In the genomic region with DNA sequence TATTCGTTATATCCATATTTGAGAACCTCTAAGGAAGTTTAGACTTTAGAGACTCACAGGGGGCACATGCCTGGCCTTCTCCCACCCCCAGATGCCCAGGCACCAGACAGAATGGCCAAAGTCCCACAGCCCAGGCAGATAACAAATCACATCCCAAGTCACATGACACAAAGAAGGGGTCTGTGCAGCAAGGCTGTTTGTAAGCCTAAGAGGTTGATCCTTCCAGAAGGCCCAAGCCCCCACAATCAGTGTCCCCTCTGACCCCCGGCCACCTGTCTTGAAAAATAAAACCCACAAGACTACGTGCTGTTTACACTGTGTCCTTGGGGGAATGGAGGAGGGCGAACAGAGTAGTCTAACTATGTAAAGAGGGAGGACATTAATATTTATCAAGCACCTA, we compare ENCODE assay signal across 11 cellular contexts. TPM values are rescaled to one million over a fixed set of nuclear protein-coding genes. Genes with fewer than 3 reads are reported as not detected.
DNase-seq lines count a peak whose midpoint lies in the region; ATAC-seq and TF ChIP-seq lines count a peak whose summit lies in the region.
"Had no signal": no experiment of that assay in that cellular context is flagged by ENCODE, and none has a peak within 500 bp of the region (broad histone marks: within the 10 kb centered on the region; RNA-seq: fewer than 3 reads in every experiment).

No MANE protein-coding gene starts in this region.

- H3K9me3 ChIP-seq in heart right ventricle, result no peaks in the 10 kb centered on the region
- H3K9me3 ChIP-seq in body of pancreas, result no peaks in the 10 kb centered on the region
- no peaks in the 10 kb centered on the region for H3K9me3 ChIP-seq in muscle layer of duodenum (ENCODE audit: control insufficient read depth in 1 of 2, low read length in 2 of 2)
- H3K9me3 ChIP-seq: mucosa of descending colon had no signal

- intact Hi-C loops in heart right ventricle (cut with DNase I) (loop anchor here in 1 of 10 donors (2.0 kb wide), 1 partner anchor 53 kb away; no protein-coding TSS in a partner anchor), left ventricle myocardium superior (cut with micrococcal nuclease) (no loop called here), body of pancreas (cut with DNase I) (no loop called here)

- peaks cover 7% of the 10 kb centered on the region for H3K36me3 Mint-ChIP-seq in type B pancreatic cell

- peak overlapping the region; percentile 94 for H3K4me3 Mint-ChIP-seq in type B pancreatic cell

- no peaks in the 10 kb centered on the region for H3K27me3 ChIP-seq in heart right ventricle
- no peaks in the 10 kb centered on the region for H3K27me3 ChIP-seq in body of pancreas
- H3K27me3 ChIP-seq in muscle layer of duodenum (ENCODE audit: low read depth, low read length), result no peaks in the 10 kb centered on the region

- peak overlapping the region in 9 of 10 donors; percentile 9 to 100 (median 97) for H3K27ac ChIP-seq in heart right ventricle
- peak overlapping the region in 3 of 4 donors; percentile 29 to 100 (median 46) for H3K27ac ChIP-seq in body of pancreas
- peak overlapping the region; percentile 49 for H3K27ac ChIP-seq in muscle layer of duodenum (ENCODE audit: low read length)

- H3K27me3 Mint-ChIP-seq in type B pancreatic cell, result no peaks in the 10 kb centered on the region

- no peak for DNase-seq in heart right ventricle
- no peak for DNase-seq in left ventricle myocardium superior
- DNase-seq in body of pancreas, result no peak
- DNase-seq in type B pancreatic cell (ENCODE audit: extremely low spot score, unreplicated experiment), result no peak
- no peak for DNase-seq in GM20000 (ENCODE audit: low spot score)
- DNase-seq in middle frontal gyrus (ENCODE audit: extremely low spot score, low spot score), result no peak
- DNase-seq in NCI-H1048 (lab: John Stamatoyannopoulos, UW), result no peak
- DNase-seq: central memory CD4-positive, alpha-beta T cell; NK-92 treated with Interleukin-12 subunit alpha and Interleukin-12 subunit beta, amount 100 ng/mL, for 24 hours had no signal

- TF ChIP-seq CTCF in heart right ventricle (IDR thresholded peaks at IDR 0.05) (no peak), body of pancreas (IDR thresholded peaks at IDR 0.05) (no peak), type B pancreatic cell (conservative IDR thresholded peaks at IDR 0.05) (no peak), GM20000 (IDR thresholded peaks at IDR 0.05; ENCODE audit: extremely low read depth, missing control alignments) (no peak)

- peaks cover 77% of the 10 kb centered on the region for H3K4me1 Mint-ChIP-seq in type B pancreatic cell (ENCODE audit: unreplicated experiment)

- WGBS in heart right ventricle, 2 donors, result 26 to 32% methylated on average over 4 of the region's 4 CpGs
- 22 to 24% methylated on average over 4 of the region's 4 CpGs for WGBS in body of pancreas, 2 donors

- TF ChIP-seq POLR2A in body of pancreas (IDR thresholded peaks at IDR 0.05), result no peak

- H3K4me3 ChIP-seq in heart right ventricle (peak overlapping the region in 4 of 10 donors; percentile 83 to 100 (median 91)), body of pancreas (no peak overlapping the region), muscle layer of duodenum (ENCODE audit: low read depth in 1 of 2, low read length in 2 of 2) (peak overlapping the region; percentile 6 to 82)
- H3K4me3 ChIP-seq: mucosa of descending colon had no signal

- peaks cover 73 to 87% (median 81%) of the 10 kb centered on the region in 9 donors for H3K4me1 ChIP-seq in heart right ventricle
- H3K4me1 ChIP-seq in body of pancreas, result peaks cover 81% of the 10 kb centered on the region
- peaks cover 66 to 75% of the 10 kb centered on the region in 2 donors for H3K4me1 ChIP-seq in muscle layer of duodenum (ENCODE audit: control insufficient read depth in 1 of 2, insufficient read depth in 2 of 2, low read length in 2 of 2)

- H3K27ac Mint-ChIP-seq in type B pancreatic cell, result peak overlapping the region; percentile 13

- H3K9me3 Mint-ChIP-seq in type B pancreatic cell, result no peaks in the 10 kb centered on the region

- no peak for ATAC-seq in heart right ventricle
- no peak for ATAC-seq in left ventricle myocardium superior
- ATAC-seq in body of pancreas, result no peak
- ATAC-seq: mucosa of descending colon had no signal

- H3K36me3 ChIP-seq in heart right ventricle (peaks cover 0 to 29% (median 0%) of the 10 kb centered on the region in 9 donors), body of pancreas (replicated peaks in 1 of 2; ENCODE audit: insufficient read depth in 1 of 2, low read depth in 2 of 2) (no peaks in the 10 kb centered on the region), muscle layer of duodenum (ENCODE audit: control insufficient read depth in 1 of 2, insufficient read depth in 2 of 2, low read length in 2 of 2) (peaks cover 0 to 14% of the 10 kb centered on the region in 2 donors)

RNA-seq across cellular contexts. Expression of a gene that starts 5.1 kb away (rescaled TPM):
- total RNA-seq in heart right ventricle (100 to 1,000 TPM in 2 of 10 donors, 10 to 100 TPM in 8; 76.4 to 138 (median 86.3) TPM), left ventricle myocardium superior (104 TPM), body of pancreas (100 to 1,000 TPM in 1 of 2 donors, 10 to 100 TPM in 1; 82.1 to 125 TPM), type B pancreatic cell (ENCODE audit: low replicate concordance) (135 and 183 TPM in 2 replicates)
- 10 to 100 TPM; 31.2 to 31.7 TPM for polyA plus RNA-seq in heart right ventricle

RNA-seq across cellular contexts. Expression of a gene that starts 22.9 kb away (rescaled TPM):
- total RNA-seq in heart right ventricle (1 to 10 TPM in 9 of 10 donors, under 1 TPM in 1; 1.00 to 2.9 (median 1.7) TPM), left ventricle myocardium superior (2.4 TPM), body of pancreas (10 to 100 TPM in 1 of 2 donors, 1 to 10 TPM in 1; 2.0 to 14.8 TPM), type B pancreatic cell (ENCODE audit: low replicate concordance) (4.9 and 6.6 TPM in 2 replicates)
- 1 to 10 TPM; 1.3 to 8.4 TPM for polyA plus RNA-seq in heart right ventricle

RNA-seq across cellular contexts. Expression of a gene that starts 58.9 kb away (rescaled TPM):
- total RNA-seq in heart right ventricle (10 to 100 TPM; 41.2 to 70.6 (median 52.6) TPM), left ventricle myocardium superior (52.4 TPM), body of pancreas (10 to 100 TPM in 1 of 2 donors, 1 to 10 TPM in 1; 9.2 to 18.4 TPM), type B pancreatic cell (ENCODE audit: low replicate concordance) (30.4 and 33.0 TPM in 2 replicates)
- polyA plus RNA-seq in heart right ventricle, result 10 to 100 TPM; 22.9 to 58.0 TPM

Comparison
In these comparisons a context has a peak if more than half of its experiments do, and no peak if none do; other contexts are left out.
1. H3K27ac ChIP-seq: peak in every context shown above with its lines; median percentile 97 in heart right ventricle; 49 in muscle layer of duodenum; 46 in body of pancreas.
2. H3K4me3 ChIP-seq: peak in muscle layer of duodenum (2 of 2); none in body of pancreas (0 of 2).